Comparison of ENCODE assay signal across 10 cellular contexts in the genomic region with DNA sequence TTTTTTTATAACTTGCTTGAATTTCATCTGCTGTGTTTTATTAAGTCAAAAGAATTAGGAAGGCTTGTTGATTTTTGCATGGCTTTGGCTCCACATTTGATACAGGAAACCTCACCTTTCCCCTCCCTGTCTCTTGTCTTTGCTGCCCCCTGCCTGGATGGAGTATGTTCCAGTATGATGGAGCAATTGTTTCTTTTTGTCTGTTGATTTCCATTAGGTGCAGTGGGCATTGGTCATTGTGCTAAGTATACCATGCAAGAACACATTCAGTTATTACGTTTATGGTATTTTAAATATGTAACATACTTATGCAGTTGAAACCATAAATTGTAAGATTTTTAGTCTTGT. TPM values are rescaled to one million over a fixed set of nuclear protein-coding genes. Genes with fewer than 3 reads are reported as not detected.
DNase-seq lines count a peak whose midpoint lies in the region; ATAC-seq and TF ChIP-seq lines count a peak whose summit lies in the region.
"Had no signal": no experiment of that assay in that cellular context is flagged by ENCODE, and none has a peak within 500 bp of the region (broad histone marks: within the 10 kb centered on the region; RNA-seq: fewer than 3 reads in every experiment).

No MANE protein-coding gene starts in this region.

- no peak for TF ChIP-seq POLR2A in vagina (IDR thresholded peaks at IDR 0.05)

- peaks cover 2 to 7% of the 10 kb centered on the region in 2 donors for H3K4me1 ChIP-seq in aorta (ENCODE audit: control insufficient read depth in 1 of 2, insufficient read depth in 2 of 2, low read length in 2 of 2)
- no peaks in the 10 kb centered on the region for H3K4me1 ChIP-seq in vagina
- H3K4me1 ChIP-seq: HAP-1 had no signal

- DNase-seq in ACHN (peak; percentile 27), NCI-H82 (lab: John Stamatoyannopoulos, UW) (peak; percentile 45), dermis microvascular lymphatic vessel endothelial cell (ENCODE audit: low read depth in 2 of 2) (peak; percentile 48 to 65), aorta (no peak), vagina (ENCODE audit: extremely low spot score in 2 of 2) (no peak)
- no peak for DNase-seq in activated CD8-positive, alpha-beta memory T cell treated with anti-CD3 and anti-CD28 coated beads, Interleukin-2, amount 50 U/mL, for 4 hours

- in situ Hi-C loops in ACHN (cut with HindIII; ENCODE audit: low pct_ligation_motif_present, low pct_unique_long_range_greater_than_20kb, low sequenced_read_pairs): no loop called here

- intact Hi-C loops in aorta (cut with DNase I): loop anchor here (1.0 to 5.0 kb wide), 3 partner anchors 36 to 139 kb away; no protein-coding TSS in a partner anchor
- intact Hi-C loops in vagina (cut with DNase I): loop anchor here (5.0 kb wide), 1 partner anchor 141 kb away; no protein-coding TSS in a partner anchor

- no peak for ATAC-seq in aorta (ENCODE audit: low FRiP score)
- no peak for ATAC-seq in HG03439 (IDR thresholded peaks at IDR 0.05; ENCODE audit: unreplicated experiment)

- H3K27me3 ChIP-seq in aorta (ENCODE audit: control insufficient read depth in 1 of 2, insufficient read depth in 2 of 2, low read length in 1 of 2): no peaks in the 10 kb centered on the region
- H3K27me3 ChIP-seq in vagina: no peaks in the 10 kb centered on the region
- H3K27me3 ChIP-seq: neutrophil had no signal

- 75 to 88% methylated on average over 1 of the region's 1 CpG for WGBS in aorta, 2 donors

- H3K4me3 ChIP-seq in aorta (ENCODE audit: low read length in 2 of 2): no peak overlapping the region
- H3K4me3 ChIP-seq in vagina: no peak overlapping the region
- H3K4me3 ChIP-seq: HAP-1 had no signal

- H3K36me3 ChIP-seq in aorta (ENCODE audit: control insufficient read depth in 1 of 2, insufficient read depth in 2 of 2, low read length in 1 of 2) (no peaks in the 10 kb centered on the region), vagina (no peaks in the 10 kb centered on the region)
- H3K36me3 ChIP-seq: HAP-1, neutrophil had no signal

- H3K9me3 ChIP-seq in aorta (ENCODE audit: control insufficient read depth, low read length) (no peaks in the 10 kb centered on the region), vagina (no peaks in the 10 kb centered on the region)
- H3K9me3 ChIP-seq: HAP-1, neutrophil had no signal

- TF ChIP-seq CTCF in GM12873 (IDR thresholded peaks at IDR 0.05; ENCODE audit: insufficient read depth, low read depth, low read length, missing control alignments) (peak; percentile 17), vagina (IDR thresholded peaks at IDR 0.05) (no peak)

- no peak overlapping the region for H3K27ac ChIP-seq in aorta (ENCODE audit: low read depth in 1 of 2, low read length in 2 of 2)
- H3K27ac ChIP-seq in vagina: no peak overlapping the region
- H3K27ac ChIP-seq: neutrophil had no signal

RNA-seq across cellular contexts. Expression of a gene that starts 19.6 kb away (rescaled TPM):
- total RNA-seq in dermis microvascular lymphatic vessel endothelial cell: 45.7 and 54.4 TPM in 2 replicates
- total RNA-seq in aorta: 100 to 1,000 TPM; 115 to 121 TPM
- 100 to 1,000 TPM in 1 of 2 donors, 10 to 100 TPM in 1; 32.4 to 105 TPM for polyA plus RNA-seq in aorta
- 68.3 TPM for total RNA-seq in vagina

Comparison
In these comparisons a context has a peak if more than half of its experiments do, and no peak if none do; other contexts are left out.
1. DNase-seq: peak in ACHN (single experiment), NCI-H82 (single experiment) and dermis microvascular lymphatic vessel endothelial cell (2 of 2); none in activated CD8-positive, alpha-beta memory T cell treated with anti-CD3 and anti-CD28 coated beads, Interleukin-2, amount 50 U/mL, for 4 hours (single experiment), aorta (0 of 2) and vagina (0 of 2).